Comparison of ENCODE assay signal across 7 cellular contexts in the genomic region with DNA sequence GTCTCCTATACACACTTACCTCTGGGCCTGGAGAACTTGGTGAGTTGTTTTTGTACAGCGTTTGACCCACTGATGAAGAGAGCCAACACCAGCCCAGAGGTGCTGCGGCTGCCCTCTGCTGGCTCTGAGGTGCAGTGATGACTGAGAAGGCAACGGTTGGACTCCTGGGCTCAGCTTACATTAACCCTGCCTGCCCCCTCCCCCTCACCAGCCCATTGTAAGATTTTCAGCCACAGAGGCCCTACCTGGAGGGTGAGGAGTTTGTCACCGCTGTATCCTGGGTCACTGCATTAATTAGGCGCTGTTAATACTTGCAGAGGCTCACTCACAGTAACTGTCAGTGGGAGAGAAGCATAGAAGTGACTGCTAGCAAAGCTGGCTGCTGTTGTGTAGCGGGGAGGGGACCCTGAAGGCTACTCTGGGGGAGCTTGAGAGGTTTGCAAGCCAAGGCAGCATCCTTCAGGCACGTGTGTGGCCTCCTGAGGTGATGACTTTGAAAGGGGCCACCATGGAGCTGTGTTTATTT. TPM values are rescaled to one million over a fixed set of nuclear protein-coding genes. Genes with fewer than 3 reads are reported as not detected.
DNase-seq lines count a peak whose midpoint lies in the region; ATAC-seq, FAIRE-seq and TF ChIP-seq lines count a peak whose summit lies in the region.

No MANE protein-coding gene starts in this region.

- no peaks in the 10 kb centered on the region for H3K27me3 Mint-ChIP-seq in osteocyte (ENCODE audit: unreplicated experiment)

- H3K4me3 Mint-ChIP-seq in osteocyte (ENCODE audit: unreplicated experiment), result no peak overlapping the region

- H3K4me3 ChIP-seq in gastroesophageal sphincter, result no peak overlapping the region
- H3K4me3 ChIP-seq in upper lobe of left lung, result no peak overlapping the region

- peak; percentile 95 for ATAC-seq in gastroesophageal sphincter
- peak; percentile 89 to 96 for ATAC-seq in upper lobe of left lung (ENCODE audit: low FRiP score in 2 of 2)

- H3K27ac Mint-ChIP-seq in osteocyte (ENCODE audit: unreplicated experiment), result peak overlapping the region; percentile 1

- FAIRE-seq in GM12891 (lab: Jason Lieb, UNC), result peak; percentile 82

- H3K27me3 ChIP-seq in gastroesophageal sphincter, result no peaks in the 10 kb centered on the region
- H3K27me3 ChIP-seq in upper lobe of left lung, result no peaks in the 10 kb centered on the region

- DNase-seq in GM12891 (ENCODE audit: insufficient read length, low spot score) (no peak), HK-2 (ENCODE audit: unreplicated experiment) (peak; percentile 71), RPMI7951 (ENCODE audit: low read depth) (peak; percentile 56), osteocyte (ENCODE audit: extremely low spot score, unreplicated experiment) (no peak), upper lobe of left lung (peak in 1 of 2 donors; percentile 73)
- DNase-seq in activated T-helper 9 cell treated with anti-CD3 and anti-CD28 coated beads, Interleukin-2, amount 50 U/mL, for 16 hours (ENCODE audit: low read depth), result peak; percentile 47

- peaks cover 4% of the 10 kb centered on the region for H3K9me3 Mint-ChIP-seq in osteocyte (ENCODE audit: unreplicated experiment)

- TF ChIP-seq POLR2A in GM12891 (IDR thresholded peaks at IDR 0.05; ENCODE audit: low read depth, low read length) (no peak), gastroesophageal sphincter (IDR thresholded peaks at IDR 0.05) (no peak), upper lobe of left lung (IDR thresholded peaks at IDR 0.05) (no peak)

- TF ChIP-seq EP300 in gastroesophageal sphincter (IDR thresholded peaks at IDR 0.05) (no peak), upper lobe of left lung (IDR thresholded peaks at IDR 0.05) (no peak)

- H3K4me1 Mint-ChIP-seq in osteocyte (ENCODE audit: unreplicated experiment), result peaks cover 22% of the 10 kb centered on the region

- H3K4me1 ChIP-seq in gastroesophageal sphincter (peaks cover 0 to 32% (median 0%) of the 10 kb centered on the region in 3 donors), upper lobe of left lung (peaks cover 2 to 16% (median 9%) of the 10 kb centered on the region in 4 donors)

- no peak overlapping the region for H3K27ac ChIP-seq in gastroesophageal sphincter
- no peak overlapping the region for H3K27ac ChIP-seq in upper lobe of left lung

- WGBS in gastroesophageal sphincter (ENCODE audit: low coverage in 1 of 2), 2 donors, result 0 to 20% methylated on average over 1 of the region's 7 CpGs
- WGBS in upper lobe of left lung, 2 donors, result 20 to 25% methylated on average over 7 of the region's 7 CpGs

- no peaks in the 10 kb centered on the region for H3K36me3 ChIP-seq in gastroesophageal sphincter
- no peaks in the 10 kb centered on the region for H3K36me3 ChIP-seq in upper lobe of left lung

- no peaks in the 10 kb centered on the region for H3K9me3 ChIP-seq in gastroesophageal sphincter
- H3K9me3 ChIP-seq in upper lobe of left lung, result no peaks in the 10 kb centered on the region

- H3K36me3 Mint-ChIP-seq in osteocyte (ENCODE audit: unreplicated experiment), result peaks cover 6% of the 10 kb centered on the region

- TF ChIP-seq CTCF in gastroesophageal sphincter (IDR thresholded peaks at IDR 0.05), result peak in 3 of 4 experiments; percentile 73 to 88 (median 79)
- TF ChIP-seq CTCF in osteocyte (IDR thresholded peaks at IDR 0.05), result peak; percentile 93
- TF ChIP-seq CTCF in upper lobe of left lung (IDR thresholded peaks at IDR 0.05), result peak; percentile 61 to 86 (median 75)

TF ChIP-seq in GM12891, 5 proteins besides CTCF, POLR2A, EP300 and RAD21:
- no peak for TF ChIP-seq SPI1 (IDR thresholded peaks at IDR 0.05; ENCODE audit: low read depth, low read length)
- TF ChIP-seq POU2F2 (IDR thresholded peaks at IDR 0.05; ENCODE audit: low read depth, low read length), result no peak

RNA-seq across cellular contexts. Expression of a gene that starts 18.9 kb away (rescaled TPM):
- polyA plus RNA-seq in GM12891 (2012; ENCODE audit: low read depth, missing spikeins), result not detected
- total RNA-seq in RPMI7951 (2014; rRNA removed; shearing (Covaris generic)), result not detected in 2 replicates
- total RNA-seq in gastroesophageal sphincter, result under 1 TPM in 1 of 4 donors, not detected in 3; 0.54 TPM
- not detected in 2 replicates for total RNA-seq in osteocyte
- 1 to 10 TPM in 3 of 6 donors, under 1 TPM in 2, not detected in 1; 0.67 to 2.4 (median 1.1) TPM for total RNA-seq in upper lobe of left lung

RNA-seq across cellular contexts. Expression of a gene that starts 30.6 kb away (rescaled TPM):
- 0.06 TPM for polyA plus RNA-seq in GM12891 (2012; ENCODE audit: low read depth, missing spikeins)
- total RNA-seq in RPMI7951 (2014; rRNA removed; shearing (Covaris generic)), result 0.24 and 0.78 TPM in 2 replicates
- total RNA-seq in gastroesophageal sphincter (1 to 10 TPM in 2 of 4 donors, under 1 TPM in 2; 0.62 to 2.5 (median 1.1) TPM), osteocyte (not detected in 2 replicates), upper lobe of left lung (1 to 10 TPM in 5 of 6 donors, under 1 TPM in 1; 0.39 to 4.2 (median 1.9) TPM)

RNA-seq across cellular contexts. Expression of a gene that starts 35.9 kb away (rescaled TPM):
- not detected for polyA plus RNA-seq in GM12891 (2012; ENCODE audit: low read depth, missing spikeins)
- total RNA-seq in RPMI7951 (2014; rRNA removed; shearing (Covaris generic)), result 0.10 TPM in 1 of 2 replicates, not detected in the other
- total RNA-seq in gastroesophageal sphincter (not detected), osteocyte (not detected in 2 replicates), upper lobe of left lung (1 to 10 TPM in 1 of 6 donors, under 1 TPM in 1, not detected in 4; 0.20 to 7.3 TPM)

RNA-seq across cellular contexts. Expression of a gene that starts 54.9 kb away (rescaled TPM):
- polyA plus RNA-seq in GM12891 (2012; ENCODE audit: low read depth, missing spikeins), result 0.82 TPM
- total RNA-seq in RPMI7951 (2014; rRNA removed; shearing (Covaris generic)), result 16.8 and 18.5 TPM in 2 replicates
- total RNA-seq in gastroesophageal sphincter, result 10 to 100 TPM in 1 of 4 donors, 1 to 10 TPM in 3; 2.9 to 16.2 (median 8.9) TPM
- 25.6 and 27.7 TPM in 2 replicates for total RNA-seq in osteocyte
- 10 to 100 TPM; 40.6 to 93.1 (median 67.3) TPM for total RNA-seq in upper lobe of left lung

RNA-seq across cellular contexts. Expression of a gene that starts 55.4 kb away (rescaled TPM):
- polyA plus RNA-seq in GM12891 (2012; ENCODE audit: low read depth, missing spikeins), result 49.1 TPM
- 73.9 and 87.0 TPM in 2 replicates for total RNA-seq in RPMI7951 (2014; rRNA removed; shearing (Covaris generic))
- total RNA-seq in gastroesophageal sphincter (10 to 100 TPM; 44.3 to 75.8 (median 51.8) TPM), osteocyte (70.1 and 71.1 TPM in 2 replicates), upper lobe of left lung (100 to 1,000 TPM in 1 of 6 donors, 10 to 100 TPM in 5; 62.5 to 148 (median 77.0) TPM)

Comparison
In these comparisons a context has a peak if more than half of its experiments do, and no peak if none do; other contexts are left out.
1. DNase-seq: peak in HK-2 (single experiment), RPMI7951 (single experiment) and activated T-helper 9 cell treated with anti-CD3 and anti-CD28 coated beads, Interleukin-2, amount 50 U/mL, for 16 hours (single experiment); none in GM12891 (single experiment) and osteocyte (single experiment).
2. Peak in every context shown above with its lines, with median percentiles within 50 percentile points of each other: CTCF ChIP-seq.